ENCODE assay signal across 16 cellular contexts in genomic region chr13:99224019-99224418, GRCh38. TPM values are rescaled to one million over a fixed set of nuclear protein-coding genes. Genes with fewer than 3 reads are reported as not detected.
DNase-seq lines count a peak whose midpoint lies in the region; ATAC-seq and TF ChIP-seq lines count a peak whose summit lies in the region.
"Had no signal": no experiment of that assay in that cellular context is flagged by ENCODE, and none has a peak within 500 bp of the region (broad histone marks: within the 10 kb centered on the region; RNA-seq: fewer than 3 reads in every experiment).

No MANE protein-coding gene starts in this region.

- peaks cover 47% of the 10 kb centered on the region for H3K36me3 Mint-ChIP-seq in CD4-positive, alpha-beta T cell (ENCODE audit: low read depth)

- no peak overlapping the region for H3K4me3 ChIP-seq in SU-DHL-6 (ENCODE audit: insufficient read depth, low read length, poor library complexity, severe bottlenecking)
- H3K4me3 ChIP-seq in WERI-Rb-1 (ENCODE audit: low read depth, low read length) = no peak overlapping the region

- H3K4me2 ChIP-seq in SU-DHL-6 (ENCODE audit: low read depth, low read length, poor library complexity, severe bottlenecking) = peak overlapping the region; percentile 24

- no peaks in the 10 kb centered on the region for H3K9me2 ChIP-seq in SU-DHL-6 (replicated peaks; ENCODE audit: insufficient read depth, low read length)

- intact Hi-C loops in CD4-positive, alpha-beta T cell (cut with DNase I, micrococcal nuclease) = no loop called here

- CTCF ChIA-PET in CD4-positive, alpha-beta T cell (lab: Charles Lee) = interaction anchor here (1.1 to 1.6 kb wide), 3 partner anchors 12 to 31 kb away, joined by 3 to 9 read pairs (median 4); partner anchors contain the start of gene UBAC2

- peaks cover 18% of the 10 kb centered on the region for H4K20me1 ChIP-seq in SU-DHL-6 (ENCODE audit: low read depth, low read length)

- H3K9ac ChIP-seq in SU-DHL-6 (ENCODE audit: low read length) = no peak overlapping the region

- peak overlapping the region; percentile 26 for H3K4me3 Mint-ChIP-seq in CD4-positive, alpha-beta T cell

- H3K27me3 Mint-ChIP-seq in CD4-positive, alpha-beta T cell = no peaks in the 10 kb centered on the region

- no peaks in the 10 kb centered on the region for H3K27me3 ChIP-seq in CD4-positive, alpha-beta T cell (ENCODE audit: control insufficient read depth, insufficient read depth, low read length)
- H3K27me3 ChIP-seq in SU-DHL-6 (ENCODE audit: low read length) (no peaks in the 10 kb centered on the region), WERI-Rb-1 (ENCODE audit: insufficient read depth, low read depth, severe bottlenecking) (no peaks in the 10 kb centered on the region)

- no peak for ATAC-seq in CD4-positive, alpha-beta T cell (ENCODE audit: poor library complexity)
- peak; percentile 20 for ATAC-seq in left lobe of liver
- no peak for ATAC-seq in activated CD4-positive, CD25-positive, alpha-beta regulatory T cell treated with anti-CD3 and anti-CD28 coated beads, Interleukin-2, amount 50 U/mL, for 24 hours
- ATAC-seq: left ventricle myocardium superior had no signal

- H3K4me1 Mint-ChIP-seq in CD4-positive, alpha-beta T cell (ENCODE audit: low read depth) = peaks cover 91% of the 10 kb centered on the region

- in situ Hi-C loops in KBM-7 (cut with MboI; ENCODE audit: low pct_unique_long_range_greater_than_20kb, low sequenced_read_pairs) = no loop called here

- TF ChIP-seq CTCF in CD4-positive, alpha-beta T cell (IDR thresholded peaks at IDR 0.05) = no peak
- TF ChIP-seq CTCF in SU-DHL-6 (IDR thresholded peaks at IDR 0.05; ENCODE audit: insufficient read depth, low read length, poor library complexity, severe bottlenecking) = no peak
- no peak for TF ChIP-seq CTCF in WERI-Rb-1 (IDR thresholded peaks at IDR 0.05; ENCODE audit: low read depth, low read length)

- H3K79me2 ChIP-seq in SU-DHL-6 (ENCODE audit: insufficient read depth, low read length) = peaks cover 75% of the 10 kb centered on the region

- H3K27ac Mint-ChIP-seq in CD4-positive, alpha-beta T cell = peak overlapping the region; percentile 100

- H3K9me3 Mint-ChIP-seq in CD4-positive, alpha-beta T cell = no peaks in the 10 kb centered on the region

- no peaks in the 10 kb centered on the region for H3K9me3 ChIP-seq in CD4-positive, alpha-beta T cell (ENCODE audit: control insufficient read depth, low read length)
- no peaks in the 10 kb centered on the region for H3K9me3 ChIP-seq in SU-DHL-6 (ENCODE audit: insufficient read depth, low read length)
- H3K9me3 ChIP-seq in WERI-Rb-1 (ENCODE audit: severe bottlenecking) = no peaks in the 10 kb centered on the region

- no peak overlapping the region for H2AFZ ChIP-seq in SU-DHL-6 (ENCODE audit: low read depth, low read length, severe bottlenecking)

- DNase-seq in CD4-positive, alpha-beta T cell = no peak
- DNase-seq in KBM-7 = peak; percentile 20
- DNase-seq in left lobe of liver (ENCODE audit: low spot score) = no peak
- DNase-seq in WERI-Rb-1 = no peak
- no peak for DNase-seq in AG08396 (ENCODE audit: low spot score)
- DNase-seq in stimulated activated CD4-positive, alpha-beta T cell treated with anti-CD3 and anti-CD28 coated beads, Interleukin-4, amount 100 ng/mL, for 24 hours = no peak
- DNase-seq: activated CD8-positive, alpha-beta memory T cell treated with anti-CD3 and anti-CD28 coated beads, Interleukin-2, amount 50 U/mL, for 48 hours; aorta; left ventricle myocardium superior; stimulated activated CD4-positive, alpha-beta T cell treated with anti-CD3 and anti-CD28 coated beads, Interleukin-1b, Interleukin-23, amount 100 ng/mL, for 48 hours; trophoblast cell had no signal

- H3K36me3 ChIP-seq in SU-DHL-6 (ENCODE audit: low read length) = peaks cover 16% of the 10 kb centered on the region; the same call in 1 of the 2 replicates
- H3K36me3 ChIP-seq in WERI-Rb-1 = peaks cover 16% of the 10 kb centered on the region

- peaks cover 6% of the 10 kb centered on the region for H3F3A ChIP-seq in SU-DHL-6 (ENCODE audit: insufficient read depth)

- POLR2A ChIA-PET in CD4-positive, alpha-beta T cell (lab: Charles Lee) = interaction anchor here (0.6 to 1.7 kb wide), 9 partner anchors 9 to 382 kb away, joined by 3 to 14 read pairs (median 3); partner anchors contain the start of genes GPR18 and UBAC2

- peak overlapping the region; percentile 29 for H3K27ac ChIP-seq in CD4-positive, alpha-beta T cell (ENCODE audit: low read depth, low read length)
- H3K27ac ChIP-seq in SU-DHL-6 (ENCODE audit: low read depth, low read length) (no peak overlapping the region), WERI-Rb-1 (no peak overlapping the region)
- H3K27ac ChIP-seq: C4-2B had no signal

RNA-seq across cellular contexts. Expression of gene UBAC2, which starts 23.4 kb away (rescaled TPM):
- 10 to 100 TPM; 59.8 to 67.4 TPM for total RNA-seq in CD4-positive, alpha-beta T cell
- 33.4 TPM for total RNA-seq in left lobe of liver

RNA-seq across cellular contexts. Expression of gene GPR18, which starts 34.2 kb away (rescaled TPM):
- total RNA-seq in CD4-positive, alpha-beta T cell = 10 to 100 TPM; 42.9 to 45.1 TPM
- 0.15 TPM for total RNA-seq in left lobe of liver
- total RNA-seq: dermis microvascular lymphatic vessel endothelial cell, left ventricle myocardium superior, myocyte had no signal

Comparison
In these comparisons a context has a peak if more than half of its experiments do, and no peak if none do; other contexts are left out.
1. RNA of gene GPR18, which starts 34.2 kb away (total RNA-seq): 42.9 to 45.1 TPM in CD4-positive, alpha-beta T cell; 0.15 TPM in left lobe of liver (single experiment); every median in the first group is over 10 times any median in the second.